Comparison of ENCODE assay signal across 17 cellular contexts in the genomic region with DNA sequence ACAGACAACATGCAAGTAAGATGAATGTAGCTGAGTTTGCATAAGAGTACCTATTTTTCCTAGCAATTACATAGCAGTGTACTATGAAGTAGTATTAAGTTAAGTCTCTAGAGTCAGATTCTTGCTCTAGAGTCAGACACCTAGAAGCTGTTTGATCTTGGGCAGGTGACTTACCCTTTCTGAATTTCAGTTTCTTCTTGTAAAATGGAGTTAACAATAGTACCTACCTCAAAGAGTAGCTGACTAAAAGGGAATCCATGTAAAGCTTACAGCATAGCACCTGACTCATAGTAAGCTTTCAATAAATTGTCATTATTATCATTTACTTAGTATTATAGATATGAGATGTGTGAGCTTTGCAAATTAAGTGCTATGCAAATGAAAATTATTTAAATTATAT. TPM values are rescaled to one million over a fixed set of nuclear protein-coding genes. Genes with fewer than 3 reads are reported as not detected.
DNase-seq lines count a peak whose midpoint lies in the region; ATAC-seq, FAIRE-seq and TF ChIP-seq lines count a peak whose summit lies in the region.
"Had no signal": no experiment of that assay in that cellular context is flagged by ENCODE, and none has a peak within 500 bp of the region (broad histone marks: within the 10 kb centered on the region; RNA-seq: fewer than 3 reads in every experiment).

No MANE protein-coding gene starts in this region.

- no peaks in the 10 kb centered on the region for H3K36me3 Mint-ChIP-seq in activated T-cell treated with anti-CD3 and anti-CD28 coated beads, Interleukin-2, amount 50 U/mL, for 4 hours (ENCODE audit: insufficient read depth)
- no peaks in the 10 kb centered on the region for H3K36me3 Mint-ChIP-seq in stimulated activated effector memory CD8-positive, alpha-beta T cell treated with anti-CD3 and anti-CD28 coated beads, Interleukin-12 subunit alpha, Interleukin-12 subunit beta, amount 100 ng/mL, for 72 hours
- H3K36me3 Mint-ChIP-seq: CD4-positive, CD25-positive, alpha-beta regulatory T cell had no signal

- no peak for TF ChIP-seq POLR2A in GM12892 (IDR thresholded peaks at IDR 0.05; ENCODE audit: low read depth, low read length)

- H3K9me3 ChIP-seq in OCI-LY3 (ENCODE audit: insufficient read depth, low read length), result no peaks in the 10 kb centered on the region

- peak overlapping the region; percentile 95 for H3K27ac ChIP-seq in OCI-LY3 (ENCODE audit: low read length)
- H3K27ac ChIP-seq: SK-N-MC had no signal

- peaks cover 76% of the 10 kb centered on the region for H3K4me1 ChIP-seq in OCI-LY3 (ENCODE audit: low read length)

- TF ChIP-seq CTCF in OCI-LY3 (IDR thresholded peaks at IDR 0.05; ENCODE audit: low read depth, low read length), result no peak

- peak overlapping the region; percentile 44 for H3K4me2 ChIP-seq in OCI-LY3 (ENCODE audit: low read length)

- H3K9ac ChIP-seq in OCI-LY3 (ENCODE audit: low read length), result peak overlapping the region; percentile 21; the same call in 1 of the 2 replicates

- H3K36me3 ChIP-seq in OCI-LY3 (replicated peaks; ENCODE audit: low read depth, low read length), result no peaks in the 10 kb centered on the region

- peak; percentile 89 to 91 for ATAC-seq in activated T-cell treated with anti-CD3 and anti-CD28 coated beads, Interleukin-2, amount 50 U/mL, for 4 hours
- ATAC-seq in stimulated activated effector memory CD8-positive, alpha-beta T cell treated with anti-CD3 and anti-CD28 coated beads, Interleukin-12 subunit alpha, Interleukin-12 subunit beta, amount 100 ng/mL, for 72 hours, result peak; percentile 56
- ATAC-seq in HG02885 (IDR thresholded peaks at IDR 0.05; ENCODE audit: poor library complexity, unreplicated experiment), result no peak
- no peak for ATAC-seq in GM18502 (IDR thresholded peaks at IDR 0.05; ENCODE audit: poor library complexity, unreplicated experiment)
- ATAC-seq: Right ventricle myocardium inferior had no signal

- H3K27ac Mint-ChIP-seq in stimulated activated effector memory CD8-positive, alpha-beta T cell treated with anti-CD3 and anti-CD28 coated beads, Interleukin-12 subunit alpha, Interleukin-12 subunit beta, amount 100 ng/mL, for 72 hours, result no peak overlapping the region
- H3K27ac Mint-ChIP-seq: CD4-positive, CD25-positive, alpha-beta regulatory T cell had no signal

- H3K9me3 Mint-ChIP-seq in activated T-cell treated with anti-CD3 and anti-CD28 coated beads, Interleukin-2, amount 50 U/mL, for 4 hours, result no peaks in the 10 kb centered on the region
- no peaks in the 10 kb centered on the region for H3K9me3 Mint-ChIP-seq in stimulated activated effector memory CD8-positive, alpha-beta T cell treated with anti-CD3 and anti-CD28 coated beads, Interleukin-12 subunit alpha, Interleukin-12 subunit beta, amount 100 ng/mL, for 72 hours
- H3K9me3 Mint-ChIP-seq: CD4-positive, CD25-positive, alpha-beta regulatory T cell had no signal

- H3K4me3 ChIP-seq in OCI-LY3 (ENCODE audit: low read length), result peak overlapping the region; percentile 12; the same call in 1 of the 2 replicates
- H3K4me3 ChIP-seq: SK-N-MC had no signal

- H3K27me3 ChIP-seq in OCI-LY3 (ENCODE audit: low read depth, low read length), result no peaks in the 10 kb centered on the region

- FAIRE-seq in GM12892 (lab: Jason Lieb, UNC), result peak; percentile 17

- H3K4me1 Mint-ChIP-seq in activated T-cell treated with anti-CD3 and anti-CD28 coated beads, Interleukin-2, amount 50 U/mL, for 4 hours (ENCODE audit: low read depth), result peaks cover 15% of the 10 kb centered on the region
- H3K4me1 Mint-ChIP-seq in stimulated activated effector memory CD8-positive, alpha-beta T cell treated with anti-CD3 and anti-CD28 coated beads, Interleukin-12 subunit alpha, Interleukin-12 subunit beta, amount 100 ng/mL, for 72 hours, result no peaks in the 10 kb centered on the region

- DNase-seq in activated T-cell treated with anti-CD3 and anti-CD28 coated beads, Interleukin-2, amount 50 U/mL, for 4 hours, result no peak
- no peak for DNase-seq in activated T-cell treated with anti-CD3 and anti-CD28 coated beads, Interleukin-2, amount 50 U/mL, for 1 hour
- no peak for DNase-seq in GM12892 (ENCODE audit: insufficient read length)
- no peak for DNase-seq in stimulated activated effector memory CD8-positive, alpha-beta T cell treated with anti-CD3 and anti-CD28 coated beads, Interleukin-12 subunit alpha, Interleukin-12 subunit beta, amount 100 ng/mL, for 72 hours (ENCODE audit: low spot score in 2 of 2)
- DNase-seq in stimulated activated CD4-positive, alpha-beta T cell treated with anti-CD3 and anti-CD28 coated beads, Interleukin-4, amount 100 ng/mL, for 4 hours, result no peak
- DNase-seq: AML-193, KG1, NCI-H1092, NCI-H1694 treated with DMSO at 0.1 percent for 48 hours, NCI-H345, NCI-H69 had no signal

- no peak overlapping the region for H3K4me3 Mint-ChIP-seq in activated T-cell treated with anti-CD3 and anti-CD28 coated beads, Interleukin-2, amount 50 U/mL, for 4 hours
- H3K4me3 Mint-ChIP-seq in stimulated activated effector memory CD8-positive, alpha-beta T cell treated with anti-CD3 and anti-CD28 coated beads, Interleukin-12 subunit alpha, Interleukin-12 subunit beta, amount 100 ng/mL, for 72 hours, result no peak overlapping the region
- H3K4me3 Mint-ChIP-seq: CD4-positive, CD25-positive, alpha-beta regulatory T cell had no signal

- no peaks in the 10 kb centered on the region for H4K20me1 ChIP-seq in OCI-LY3 (ENCODE audit: insufficient read depth, low read length)

- no peaks in the 10 kb centered on the region for H3K27me3 Mint-ChIP-seq in activated T-cell treated with anti-CD3 and anti-CD28 coated beads, Interleukin-2, amount 50 U/mL, for 4 hours (ENCODE audit: low read depth)

- no peaks in the 10 kb centered on the region for H3K79me2 ChIP-seq in OCI-LY3 (ENCODE audit: low read length)

- no peak overlapping the region for H2AFZ ChIP-seq in OCI-LY3 (ENCODE audit: low read depth, low read length)

RNA-seq across cellular contexts. Expression of a gene that starts 47.8 kb away (rescaled TPM):
- 10 to 100 TPM; 13.8 to 22.3 (median 19.0) TPM for total RNA-seq in activated T-cell treated with anti-CD3 and anti-CD28 coated beads, Interleukin-2, amount 50 U/mL, for 4 hours
- 6.9 TPM for polyA plus RNA-seq in GM12892 (2012; ENCODE audit: missing spikeins)

Comparison
In these comparisons a context has a peak if more than half of its experiments do, and no peak if none do; other contexts are left out.
1. ATAC-seq: peak in activated T-cell treated with anti-CD3 and anti-CD28 coated beads, Interleukin-2, amount 50 U/mL, for 4 hours (2 of 2) and stimulated activated effector memory CD8-positive, alpha-beta T cell treated with anti-CD3 and anti-CD28 coated beads, Interleukin-12 subunit alpha, Interleukin-12 subunit beta, amount 100 ng/mL, for 72 hours (single experiment); none in HG02885 (single experiment) and GM18502 (single experiment).